In the genomic region with DNA sequence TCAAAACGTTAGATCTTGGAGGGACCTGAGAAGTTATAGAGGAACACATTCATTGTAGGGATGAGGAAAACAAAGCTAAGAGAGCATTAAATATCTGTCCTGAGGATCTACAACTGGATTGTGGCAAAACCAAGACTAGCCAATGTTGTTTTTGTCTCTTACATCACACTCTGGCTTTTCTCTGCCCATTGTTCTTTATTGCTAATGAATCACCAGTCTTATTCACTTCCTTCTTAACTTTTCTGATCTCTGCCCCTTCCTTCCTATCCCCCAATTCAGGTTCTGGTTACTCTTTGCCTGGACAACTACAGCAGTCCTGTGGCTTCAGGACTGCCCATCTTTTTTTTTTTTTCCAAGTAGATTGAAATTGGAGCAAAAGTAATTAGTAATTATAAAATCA, we compare ENCODE assay signal across 14 cellular contexts. TPM values are rescaled to one million over a fixed set of nuclear protein-coding genes. Genes with fewer than 3 reads are reported as not detected.
DNase-seq lines count a peak whose midpoint lies in the region; ATAC-seq, FAIRE-seq and TF ChIP-seq lines count a peak whose summit lies in the region.
"Had no signal": no experiment of that assay in that cellular context is flagged by ENCODE, and none has a peak within 500 bp of the region (broad histone marks: within the 10 kb centered on the region; RNA-seq: fewer than 3 reads in every experiment).

No MANE protein-coding gene starts in this region.

- H3K4me1 ChIP-seq in A549: peaks cover 5% of the 10 kb centered on the region; the same call in 2 of the 3 replicates
- peaks cover 12% of the 10 kb centered on the region for H3K4me1 ChIP-seq in GM23248 (ENCODE audit: insufficient read depth)
- H3K4me1 ChIP-seq: right atrium auricular region, upper lobe of right lung had no signal

- no peak for TF ChIP-seq CTCF in A549 (IDR thresholded peaks at IDR 0.05)
- no peak for TF ChIP-seq CTCF in RWPE1 (conservative IDR thresholded peaks at IDR 0.05; ENCODE audit: low read depth)
- TF ChIP-seq CTCF in fibroblast of mammary gland (conservative IDR thresholded peaks at IDR 0.05; ENCODE audit: control insufficient read depth, insufficient read depth, low read depth, low read length): no peak

- H4K20me1 ChIP-seq in GM23248 (ENCODE audit: insufficient read depth): no peaks in the 10 kb centered on the region

- DNase-seq in A549 (ENCODE audit: low read depth in 1 of 2, low spot score in 1 of 2) (peak; percentile 1 to 12), GM23248 (peak; percentile 67), RWPE1 (ENCODE audit: low spot score) (peak; percentile 61), fibroblast of mammary gland (ENCODE audit: low read depth) (peak; percentile 67), ecto neural progenitor cell (ENCODE audit: low spot score) (no peak)
- no peak for DNase-seq in activated CD4-positive, CD25-positive, alpha-beta regulatory T cell treated with anti-CD3 and anti-CD28 coated beads, Interleukin-2, amount 50 U/mL, for 72 hours
- DNase-seq: activated CD4-positive, alpha-beta T cell treated with anti-CD3 and anti-CD28 coated beads, Interleukin-2, amount 50 U/mL, for 48 hours; esophagus squamous epithelium; NCI-H1930; upper lobe of right lung had no signal

- H3K36me3 ChIP-seq in GM23248 (ENCODE audit: low read depth): no peaks in the 10 kb centered on the region
- H3K36me3 ChIP-seq: esophagus squamous epithelium, right atrium auricular region, upper lobe of right lung had no signal

- POLR2A ChIA-PET in A549 (lab: Yijun Ruan, JAX) (no interaction called here), RWPE1 (lab: Yijun Ruan, JAX; ENCODE audit: low non-redundant PET) (no interaction called here)

- H3K27ac ChIP-seq in A549: peak overlapping the region in 1 of 2 experiments; percentile 44; a peak in 2 of 6 replicates
- peak overlapping the region; percentile 31; the same call in 1 of the 2 replicates for H3K27ac ChIP-seq in GM23248
- H3K27ac ChIP-seq in RWPE1: no peak overlapping the region
- H3K27ac ChIP-seq: right atrium auricular region had no signal

- H3K9me2 ChIP-seq in GM23248 (ENCODE audit: insufficient read depth): no peaks in the 10 kb centered on the region

- TF ChIP-seq RAD21 in A549 (conservative IDR thresholded peaks at IDR 0.05 in 1 of 2, IDR thresholded peaks at IDR 0.05 in 1 of 2): no peak

- CTCF ChIA-PET in A549 (lab: Yijun Ruan, JAX) (no interaction called here), RWPE1 (lab: Yijun Ruan, JAX) (interaction anchor here (0.7 kb wide), 1 partner anchor 213 kb away, joined by 3 read pairs; no protein-coding TSS in a partner anchor)

- H3K4me2 ChIP-seq in A549: peak overlapping the region; percentile 41; the same call in 1 of the 3 replicates
- peak overlapping the region; percentile 45 for H3K4me2 ChIP-seq in GM23248 (ENCODE audit: unreplicated experiment)

- no peak overlapping the region for H3K4me3 ChIP-seq in A549
- no peak overlapping the region for H3K4me3 ChIP-seq in GM23248
- H3K4me3 ChIP-seq in fibroblast of mammary gland (ENCODE audit: control insufficient read depth, low read depth, low read length): no peak overlapping the region
- H3K4me3 ChIP-seq: esophagus squamous epithelium, right atrium auricular region, upper lobe of right lung had no signal

- peaks cover 2% of the 10 kb centered on the region; the same call in 1 of the 3 replicates for H3K9me3 ChIP-seq in A549
- no peaks in the 10 kb centered on the region for H3K9me3 ChIP-seq in GM23248 (ENCODE audit: low read depth)
- H3K9me3 ChIP-seq: esophagus squamous epithelium, upper lobe of right lung had no signal

- FAIRE-seq in A549 (lab: Jason Lieb, UNC): no peak

- no peak for TF ChIP-seq POLR2A in A549 (IDR thresholded peaks at IDR 0.05; ENCODE audit: low read length)

- H3K27me3 ChIP-seq in GM23248 (replicated peaks; ENCODE audit: insufficient read depth): no peaks in the 10 kb centered on the region
- H3K27me3 ChIP-seq: esophagus squamous epithelium, right atrium auricular region, upper lobe of right lung had no signal

- no peak for TF ChIP-seq EP300 in A549 (IDR thresholded peaks at IDR 0.05)

- H3F3A ChIP-seq in GM23248 (ENCODE audit: insufficient read depth): peaks cover 10% of the 10 kb centered on the region; the same call in 1 of the 2 replicates

- H2AFZ ChIP-seq in GM23248: peak overlapping the region; percentile 36

- ATAC-seq in A549: no peak
- no peak for ATAC-seq in HG02938 (IDR thresholded peaks at IDR 0.05; ENCODE audit: unreplicated experiment)
- no peak for ATAC-seq in HG02884 (IDR thresholded peaks at IDR 0.05; ENCODE audit: unreplicated experiment)
- ATAC-seq: left lobe of liver, upper lobe of right lung had no signal

- no peaks in the 10 kb centered on the region for H3K79me2 ChIP-seq in GM23248 (ENCODE audit: insufficient read depth)

- in situ Hi-C loops in GM23248 (cut with MboI): no loop called here

- WGBS in A549 (ENCODE audit: missing lambda C conversion rate): 82% methylated on average over 1 of the region's 1 CpG
- WGBS in GM23248 (ENCODE audit: low coverage in 1 of 2, low lambda C conversion rate in 2 of 2, missing lambda C conversion rate in 2 of 2), 2 experiments: 70 to 87% methylated on average over 1 of the region's 1 CpG

- H3K9ac ChIP-seq in GM23248: no peak overlapping the region

TF ChIP-seq in A549, 52 proteins besides CTCF, POLR2A, EP300 and RAD21:
- TF ChIP-seq CBX2 (IDR thresholded peaks at IDR 0.05; ENCODE audit: borderline replicate concordance, low read depth): no peak
- TF ChIP-seq, protein P1, sequence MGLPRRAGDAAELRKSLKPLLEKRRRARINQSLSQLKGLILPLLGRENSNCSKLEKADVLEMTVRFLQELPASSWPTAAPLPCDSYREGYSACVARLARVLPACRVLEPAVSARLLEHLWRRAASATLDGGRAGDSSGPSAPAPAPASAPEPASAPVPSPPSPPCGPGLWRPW (IDR thresholded peaks at IDR 0.05): no peak
- TF ChIP-seq POLR2AphosphoS2 (conservative IDR thresholded peaks at IDR 0.05; ENCODE audit: low read length): no peak
- TF ChIP-seq CBX8 (IDR thresholded peaks at IDR 0.05): no peak
TF ChIP-seq in A549: peak in this region for 0.

RNA-seq across cellular contexts. Expression of a gene that starts 57.0 kb away (rescaled TPM):
- polyA plus RNA-seq in A549 (2011; rRNA removed) (18.9 and 29.1 TPM in 2 replicates), A549 (2017; fragmentation: RNase III; extraction: RNeasy Plus Mini Kit Qiagen cat#74134 plus additional on column Dnase treatment) (29.7 to 30.4 TPM (median 29.8 TPM) in 3 replicates), GM23248 (2016; fragmentation: Nextera tagmentation; extraction: Ambion mirVana) (37.9 and 41.8 TPM in 2 replicates)
- 21.3 and 22.8 TPM in 2 replicates for polyA plus RNA-seq in A549 (2012; cell fraction: cytosol; rRNA removed)
- polyA plus RNA-seq in A549 (2012; cell fraction: nucleus; rRNA removed): 25.9 and 26.0 TPM in 2 replicates
- polyA minus RNA-seq in A549 (2011; rRNA and poly(A)+ RNA removed): 30.7 and 35.2 TPM in 2 replicates
- total RNA-seq in GM23248 (2014; rRNA removed; shearing (Covaris generic)): 15.7 and 18.9 TPM in 2 replicates

Comparison
In these comparisons a context has a peak if more than half of its experiments do, and no peak if none do; other contexts are left out.
1. DNase-seq: peak in A549 (2 of 2), GM23248 (single experiment), RWPE1 (single experiment) and fibroblast of mammary gland (single experiment); none in ecto neural progenitor cell (single experiment) and activated CD4-positive, CD25-positive, alpha-beta regulatory T cell treated with anti-CD3 and anti-CD28 coated beads, Interleukin-2, amount 50 U/mL, for 72 hours (single experiment).